1 cellular context compared by ENCODE assay signal in the genomic region with DNA sequence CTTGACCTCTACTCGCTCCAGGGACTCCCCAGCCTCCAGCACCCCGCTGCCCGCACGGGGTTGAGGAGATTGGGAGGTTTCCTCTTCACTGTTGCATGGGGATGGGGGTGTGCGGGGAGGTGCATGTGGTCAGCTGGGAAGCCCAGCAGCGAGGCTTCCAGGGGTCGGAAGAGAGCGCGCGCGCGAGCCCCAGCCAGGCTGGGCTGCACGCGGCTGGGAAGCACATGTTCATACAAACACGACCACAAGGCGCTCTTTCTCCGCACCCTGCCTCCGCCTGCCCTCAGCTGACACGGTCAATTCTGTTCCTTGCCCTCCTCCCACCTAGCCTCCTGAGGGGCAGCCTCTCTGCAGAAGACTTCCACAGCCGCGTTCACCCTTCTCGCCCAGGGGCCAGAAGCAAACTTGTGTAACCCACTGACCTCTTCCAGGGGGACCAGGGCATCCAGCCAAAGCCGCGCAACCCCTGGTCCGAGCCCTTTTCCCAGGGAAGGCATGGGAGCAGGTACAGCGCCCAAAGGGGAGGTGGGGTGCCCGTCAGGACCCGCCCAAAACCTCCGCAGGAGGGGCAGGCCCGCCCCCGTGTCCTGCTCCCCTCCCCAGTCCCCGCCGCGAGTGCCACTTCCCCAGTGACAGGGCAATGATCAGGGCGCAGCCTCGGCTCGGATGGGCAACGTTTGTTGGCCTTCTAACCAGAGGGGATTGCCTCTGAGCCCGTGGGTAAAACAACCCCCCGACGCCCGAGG.
A peak's percentile ranks its signal among the peaks of the same experiment; 100 is the strongest.
TF ChIP-seq lines count a peak whose summit lies in the region.

No MANE protein-coding gene starts in this region.

TF ChIP-seq in WTC11, 78 proteins besides CTCF, POLR2A, EP300 and RAD21 (continued from another document and continues in another):
- TF ChIP-seq, protein P1, sequence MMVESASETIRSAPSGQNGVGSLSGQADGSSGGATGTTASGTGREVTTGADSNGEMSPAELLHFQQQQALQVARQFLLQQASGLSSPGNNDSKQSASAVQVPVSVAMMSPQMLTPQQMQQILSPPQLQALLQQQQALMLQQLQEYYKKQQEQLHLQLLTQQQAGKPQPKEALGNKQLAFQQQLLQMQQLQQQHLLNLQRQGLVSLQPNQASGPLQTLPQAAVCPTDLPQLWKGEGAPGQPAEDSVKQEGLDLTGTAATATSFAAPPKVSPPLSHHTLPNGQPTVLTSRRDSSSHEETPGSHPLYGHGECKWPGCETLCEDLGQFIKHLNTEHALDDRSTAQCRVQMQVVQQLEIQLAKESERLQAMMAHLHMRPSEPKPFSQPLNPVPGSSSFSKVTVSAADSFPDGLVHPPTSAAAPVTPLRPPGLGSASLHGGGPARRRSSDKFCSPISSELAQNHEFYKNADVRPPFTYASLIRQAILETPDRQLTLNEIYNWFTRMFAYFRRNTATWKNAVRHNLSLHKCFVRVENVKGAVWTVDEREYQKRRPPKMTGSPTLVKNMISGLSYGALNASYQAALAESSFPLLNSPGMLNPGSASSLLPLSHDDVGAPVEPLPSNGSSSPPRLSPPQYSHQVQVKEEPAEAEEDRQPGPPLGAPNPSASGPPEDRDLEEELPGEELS (CRISPR knock-in tag; IDR thresholded peaks at IDR 0.05), result peak; percentile 99
- TF ChIP-seq OVOL2 (CRISPR knock-in tag; IDR thresholded peaks at IDR 0.05; ENCODE audit: borderline replicate concordance) (no peak), ZNF416 (CRISPR knock-in tag; IDR thresholded peaks at IDR 0.05) (no peak), FOXP1 (CRISPR knock-in tag; IDR thresholded peaks at IDR 0.05; ENCODE audit: borderline replicate concordance) (peak; percentile 99), ETV6 (CRISPR knock-in tag; IDR thresholded peaks at IDR 0.05) (peak; percentile 99), SP1 (CRISPR knock-in tag; conservative IDR thresholded peaks at IDR 0.05) (no peak), KAT7 (CRISPR knock-in tag; IDR thresholded peaks at IDR 0.05; ENCODE audit: borderline replicate concordance) (0 out of 2 replicates have a peak, but pooled peaks have one; percentile 62), ESRRA (CRISPR knock-in tag; IDR thresholded peaks at IDR 0.05; ENCODE audit: borderline replicate concordance) (peak; percentile 97), MYBL2 (CRISPR knock-in tag; IDR thresholded peaks at IDR 0.05) (peak; percentile 95), ZNF317 (CRISPR knock-in tag; IDR thresholded peaks at IDR 0.05; ENCODE audit: borderline replicate concordance, low read depth) (peak; percentile 70), ATF1 (CRISPR knock-in tag; IDR thresholded peaks at IDR 0.05) (peak; percentile 80; the same call in 1 of the 2 replicates), ZNF671 (CRISPR knock-in tag; IDR thresholded peaks at IDR 0.05) (no peak), PRRX2 (CRISPR knock-in tag; IDR thresholded peaks at IDR 0.05) (no peak), ZNF232 (CRISPR knock-in tag; IDR thresholded peaks at IDR 0.05) (peak; percentile 99), GABPB1 (CRISPR knock-in tag; IDR thresholded peaks at IDR 0.05) (no peak), EMX1 (CRISPR knock-in tag; IDR thresholded peaks at IDR 0.05) (no peak), JAZF1 (CRISPR knock-in tag; IDR thresholded peaks at IDR 0.05) (no peak), ZNF396 (CRISPR knock-in tag; IDR thresholded peaks at IDR 0.05; ENCODE audit: borderline replicate concordance) (no peak), FOXJ3 (CRISPR knock-in tag; IDR thresholded peaks at IDR 0.05; ENCODE audit: borderline replicate concordance) (peak; percentile 76; the same call in 1 of the 2 replicates), GTF2I (CRISPR knock-in tag; conservative IDR thresholded peaks at IDR 0.05) (no peak), NR1H2 (CRISPR knock-in tag; IDR thresholded peaks at IDR 0.05) (0 out of 2 replicates have a peak, but pooled peaks have one; percentile 32)
- TF ChIP-seq, protein P2, sequence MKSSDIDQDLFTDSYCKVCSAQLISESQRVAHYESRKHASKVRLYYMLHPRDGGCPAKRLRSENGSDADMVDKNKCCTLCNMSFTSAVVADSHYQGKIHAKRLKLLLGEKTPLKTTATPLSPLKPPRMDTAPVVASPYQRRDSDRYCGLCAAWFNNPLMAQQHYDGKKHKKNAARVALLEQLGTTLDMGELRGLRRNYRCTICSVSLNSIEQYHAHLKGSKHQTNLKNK (CRISPR knock-in tag; IDR thresholded peaks at IDR 0.05), result no peak
- TF ChIP-seq, protein P3, sequence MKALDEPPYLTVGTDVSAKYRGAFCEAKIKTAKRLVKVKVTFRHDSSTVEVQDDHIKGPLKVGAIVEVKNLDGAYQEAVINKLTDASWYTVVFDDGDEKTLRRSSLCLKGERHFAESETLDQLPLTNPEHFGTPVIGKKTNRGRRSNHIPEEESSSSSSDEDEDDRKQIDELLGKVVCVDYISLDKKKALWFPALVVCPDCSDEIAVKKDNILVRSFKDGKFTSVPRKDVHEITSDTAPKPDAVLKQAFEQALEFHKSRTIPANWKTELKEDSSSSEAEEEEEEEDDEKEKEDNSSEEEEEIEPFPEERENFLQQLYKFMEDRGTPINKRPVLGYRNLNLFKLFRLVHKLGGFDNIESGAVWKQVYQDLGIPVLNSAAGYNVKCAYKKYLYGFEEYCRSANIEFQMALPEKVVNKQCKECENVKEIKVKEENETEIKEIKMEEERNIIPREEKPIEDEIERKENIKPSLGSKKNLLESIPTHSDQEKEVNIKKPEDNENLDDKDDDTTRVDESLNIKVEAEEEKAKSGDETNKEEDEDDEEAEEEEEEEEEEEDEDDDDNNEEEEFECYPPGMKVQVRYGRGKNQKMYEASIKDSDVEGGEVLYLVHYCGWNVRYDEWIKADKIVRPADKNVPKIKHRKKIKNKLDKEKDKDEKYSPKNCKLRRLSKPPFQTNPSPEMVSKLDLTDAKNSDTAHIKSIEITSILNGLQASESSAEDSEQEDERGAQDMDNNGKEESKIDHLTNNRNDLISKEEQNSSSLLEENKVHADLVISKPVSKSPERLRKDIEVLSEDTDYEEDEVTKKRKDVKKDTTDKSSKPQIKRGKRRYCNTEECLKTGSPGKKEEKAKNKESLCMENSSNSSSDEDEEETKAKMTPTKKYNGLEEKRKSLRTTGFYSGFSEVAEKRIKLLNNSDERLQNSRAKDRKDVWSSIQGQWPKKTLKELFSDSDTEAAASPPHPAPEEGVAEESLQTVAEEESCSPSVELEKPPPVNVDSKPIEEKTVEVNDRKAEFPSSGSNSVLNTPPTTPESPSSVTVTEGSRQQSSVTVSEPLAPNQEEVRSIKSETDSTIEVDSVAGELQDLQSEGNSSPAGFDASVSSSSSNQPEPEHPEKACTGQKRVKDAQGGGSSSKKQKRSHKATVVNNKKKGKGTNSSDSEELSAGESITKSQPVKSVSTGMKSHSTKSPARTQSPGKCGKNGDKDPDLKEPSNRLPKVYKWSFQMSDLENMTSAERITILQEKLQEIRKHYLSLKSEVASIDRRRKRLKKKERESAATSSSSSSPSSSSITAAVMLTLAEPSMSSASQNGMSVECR (CRISPR knock-in tag; IDR thresholded peaks at IDR 0.05; ENCODE audit: borderline replicate concordance), result peak; percentile 98
- TF ChIP-seq, protein P4, sequence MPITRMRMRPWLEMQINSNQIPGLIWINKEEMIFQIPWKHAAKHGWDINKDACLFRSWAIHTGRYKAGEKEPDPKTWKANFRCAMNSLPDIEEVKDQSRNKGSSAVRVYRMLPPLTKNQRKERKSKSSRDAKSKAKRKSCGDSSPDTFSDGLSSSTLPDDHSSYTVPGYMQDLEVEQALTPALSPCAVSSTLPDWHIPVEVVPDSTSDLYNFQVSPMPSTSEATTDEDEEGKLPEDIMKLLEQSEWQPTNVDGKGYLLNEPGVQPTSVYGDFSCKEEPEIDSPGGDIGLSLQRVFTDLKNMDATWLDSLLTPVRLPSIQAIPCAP (CRISPR knock-in tag; IDR thresholded peaks at IDR 0.05), result peak; percentile 97
- TF ChIP-seq, protein P5, sequence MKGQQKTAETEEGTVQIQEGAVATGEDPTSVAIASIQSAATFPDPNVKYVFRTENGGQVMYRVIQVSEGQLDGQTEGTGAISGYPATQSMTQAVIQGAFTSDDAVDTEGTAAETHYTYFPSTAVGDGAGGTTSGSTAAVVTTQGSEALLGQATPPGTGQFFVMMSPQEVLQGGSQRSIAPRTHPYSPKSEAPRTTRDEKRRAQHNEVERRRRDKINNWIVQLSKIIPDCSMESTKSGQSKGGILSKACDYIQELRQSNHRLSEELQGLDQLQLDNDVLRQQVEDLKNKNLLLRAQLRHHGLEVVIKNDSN (CRISPR knock-in tag; IDR thresholded peaks at IDR 0.05), result peak; percentile 84
- TF ChIP-seq, protein P6, sequence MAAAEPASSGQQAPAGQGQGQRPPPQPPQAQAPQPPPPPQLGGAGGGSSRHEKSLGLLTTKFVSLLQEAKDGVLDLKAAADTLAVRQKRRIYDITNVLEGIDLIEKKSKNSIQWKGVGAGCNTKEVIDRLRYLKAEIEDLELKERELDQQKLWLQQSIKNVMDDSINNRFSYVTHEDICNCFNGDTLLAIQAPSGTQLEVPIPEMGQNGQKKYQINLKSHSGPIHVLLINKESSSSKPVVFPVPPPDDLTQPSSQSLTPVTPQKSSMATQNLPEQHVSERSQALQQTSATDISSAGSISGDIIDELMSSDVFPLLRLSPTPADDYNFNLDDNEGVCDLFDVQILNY (CRISPR knock-in tag; IDR thresholded peaks at IDR 0.05), result peak; percentile 87
- TF ChIP-seq, protein P7, sequence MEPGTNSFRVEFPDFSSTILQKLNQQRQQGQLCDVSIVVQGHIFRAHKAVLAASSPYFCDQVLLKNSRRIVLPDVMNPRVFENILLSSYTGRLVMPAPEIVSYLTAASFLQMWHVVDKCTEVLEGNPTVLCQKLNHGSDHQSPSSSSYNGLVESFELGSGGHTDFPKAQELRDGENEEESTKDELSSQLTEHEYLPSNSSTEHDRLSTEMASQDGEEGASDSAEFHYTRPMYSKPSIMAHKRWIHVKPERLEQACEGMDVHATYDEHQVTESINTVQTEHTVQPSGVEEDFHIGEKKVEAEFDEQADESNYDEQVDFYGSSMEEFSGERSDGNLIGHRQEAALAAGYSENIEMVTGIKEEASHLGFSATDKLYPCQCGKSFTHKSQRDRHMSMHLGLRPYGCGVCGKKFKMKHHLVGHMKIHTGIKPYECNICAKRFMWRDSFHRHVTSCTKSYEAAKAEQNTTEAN (CRISPR knock-in tag; IDR thresholded peaks at IDR 0.05), result peak; percentile 94
- TF ChIP-seq, protein P8, sequence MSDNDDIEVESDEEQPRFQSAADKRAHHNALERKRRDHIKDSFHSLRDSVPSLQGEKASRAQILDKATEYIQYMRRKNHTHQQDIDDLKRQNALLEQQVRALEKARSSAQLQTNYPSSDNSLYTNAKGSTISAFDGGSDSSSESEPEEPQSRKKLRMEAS (CRISPR knock-in tag; IDR thresholded peaks at IDR 0.05), result peak; percentile 98
- TF ChIP-seq, protein P9, sequence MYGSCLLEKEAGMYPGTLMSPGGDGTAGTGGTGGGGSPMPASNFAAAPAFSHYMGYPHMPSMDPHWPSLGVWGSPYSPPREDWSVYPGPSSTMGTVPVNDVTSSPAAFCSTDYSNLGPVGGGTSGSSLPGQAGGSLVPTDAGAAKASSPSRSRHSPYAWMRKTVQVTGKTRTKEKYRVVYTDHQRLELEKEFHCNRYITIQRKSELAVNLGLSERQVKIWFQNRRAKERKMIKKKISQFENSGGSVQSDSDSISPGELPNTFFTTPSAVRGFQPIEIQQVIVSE (CRISPR knock-in tag; IDR thresholded peaks at IDR 0.05; ENCODE audit: borderline replicate concordance), result no peak
- TF ChIP-seq, protein P10, sequence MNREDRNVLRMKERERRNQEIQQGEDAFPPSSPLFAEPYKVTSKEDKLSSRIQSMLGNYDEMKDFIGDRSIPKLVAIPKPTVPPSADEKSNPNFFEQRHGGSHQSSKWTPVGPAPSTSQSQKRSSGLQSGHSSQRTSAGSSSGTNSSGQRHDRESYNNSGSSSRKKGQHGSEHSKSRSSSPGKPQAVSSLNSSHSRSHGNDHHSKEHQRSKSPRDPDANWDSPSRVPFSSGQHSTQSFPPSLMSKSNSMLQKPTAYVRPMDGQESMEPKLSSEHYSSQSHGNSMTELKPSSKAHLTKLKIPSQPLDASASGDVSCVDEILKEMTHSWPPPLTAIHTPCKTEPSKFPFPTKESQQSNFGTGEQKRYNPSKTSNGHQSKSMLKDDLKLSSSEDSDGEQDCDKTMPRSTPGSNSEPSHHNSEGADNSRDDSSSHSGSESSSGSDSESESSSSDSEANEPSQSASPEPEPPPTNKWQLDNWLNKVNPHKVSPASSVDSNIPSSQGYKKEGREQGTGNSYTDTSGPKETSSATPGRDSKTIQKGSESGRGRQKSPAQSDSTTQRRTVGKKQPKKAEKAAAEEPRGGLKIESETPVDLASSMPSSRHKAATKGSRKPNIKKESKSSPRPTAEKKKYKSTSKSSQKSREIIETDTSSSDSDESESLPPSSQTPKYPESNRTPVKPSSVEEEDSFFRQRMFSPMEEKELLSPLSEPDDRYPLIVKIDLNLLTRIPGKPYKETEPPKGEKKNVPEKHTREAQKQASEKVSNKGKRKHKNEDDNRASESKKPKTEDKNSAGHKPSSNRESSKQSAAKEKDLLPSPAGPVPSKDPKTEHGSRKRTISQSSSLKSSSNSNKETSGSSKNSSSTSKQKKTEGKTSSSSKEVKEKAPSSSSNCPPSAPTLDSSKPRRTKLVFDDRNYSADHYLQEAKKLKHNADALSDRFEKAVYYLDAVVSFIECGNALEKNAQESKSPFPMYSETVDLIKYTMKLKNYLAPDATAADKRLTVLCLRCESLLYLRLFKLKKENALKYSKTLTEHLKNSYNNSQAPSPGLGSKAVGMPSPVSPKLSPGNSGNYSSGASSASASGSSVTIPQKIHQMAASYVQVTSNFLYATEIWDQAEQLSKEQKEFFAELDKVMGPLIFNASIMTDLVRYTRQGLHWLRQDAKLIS (CRISPR knock-in tag; IDR thresholded peaks at IDR 0.05; ENCODE audit: borderline replicate concordance), result peak; percentile 85; the same call in 1 of the 2 replicates
- TF ChIP-seq, protein P11, sequence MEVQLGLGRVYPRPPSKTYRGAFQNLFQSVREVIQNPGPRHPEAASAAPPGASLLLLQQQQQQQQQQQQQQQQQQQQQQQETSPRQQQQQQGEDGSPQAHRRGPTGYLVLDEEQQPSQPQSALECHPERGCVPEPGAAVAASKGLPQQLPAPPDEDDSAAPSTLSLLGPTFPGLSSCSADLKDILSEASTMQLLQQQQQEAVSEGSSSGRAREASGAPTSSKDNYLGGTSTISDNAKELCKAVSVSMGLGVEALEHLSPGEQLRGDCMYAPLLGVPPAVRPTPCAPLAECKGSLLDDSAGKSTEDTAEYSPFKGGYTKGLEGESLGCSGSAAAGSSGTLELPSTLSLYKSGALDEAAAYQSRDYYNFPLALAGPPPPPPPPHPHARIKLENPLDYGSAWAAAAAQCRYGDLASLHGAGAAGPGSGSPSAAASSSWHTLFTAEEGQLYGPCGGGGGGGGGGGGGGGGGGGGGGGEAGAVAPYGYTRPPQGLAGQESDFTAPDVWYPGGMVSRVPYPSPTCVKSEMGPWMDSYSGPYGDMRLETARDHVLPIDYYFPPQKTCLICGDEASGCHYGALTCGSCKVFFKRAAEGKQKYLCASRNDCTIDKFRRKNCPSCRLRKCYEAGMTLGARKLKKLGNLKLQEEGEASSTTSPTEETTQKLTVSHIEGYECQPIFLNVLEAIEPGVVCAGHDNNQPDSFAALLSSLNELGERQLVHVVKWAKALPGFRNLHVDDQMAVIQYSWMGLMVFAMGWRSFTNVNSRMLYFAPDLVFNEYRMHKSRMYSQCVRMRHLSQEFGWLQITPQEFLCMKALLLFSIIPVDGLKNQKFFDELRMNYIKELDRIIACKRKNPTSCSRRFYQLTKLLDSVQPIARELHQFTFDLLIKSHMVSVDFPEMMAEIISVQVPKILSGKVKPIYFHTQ (CRISPR knock-in tag; IDR thresholded peaks at IDR 0.05), result no peak
